In genomic region chr11:3057069-3057963, GRCh38 we compare ENCODE assay signal across 1 cellular context.
TF ChIP-seq lines count a peak whose summit lies in the region.

TSS of gene CARS1 (minus strand) at chr11:3057423. CDS start at chr11:3057367, 56 bp downstream.

TF ChIP-seq in GM12878, 131 proteins besides CTCF, POLR2A, EP300 and RAD21 (continued from another document and continues in another):
- no peak for TF ChIP-seq ZZZ3 (IDR thresholded peaks at IDR 0.05; ENCODE audit: control insufficient read depth, insufficient read length, low read depth)
- TF ChIP-seq YBX1 (IDR thresholded peaks at IDR 0.05), result no peak
- TF ChIP-seq, protein P1, sequence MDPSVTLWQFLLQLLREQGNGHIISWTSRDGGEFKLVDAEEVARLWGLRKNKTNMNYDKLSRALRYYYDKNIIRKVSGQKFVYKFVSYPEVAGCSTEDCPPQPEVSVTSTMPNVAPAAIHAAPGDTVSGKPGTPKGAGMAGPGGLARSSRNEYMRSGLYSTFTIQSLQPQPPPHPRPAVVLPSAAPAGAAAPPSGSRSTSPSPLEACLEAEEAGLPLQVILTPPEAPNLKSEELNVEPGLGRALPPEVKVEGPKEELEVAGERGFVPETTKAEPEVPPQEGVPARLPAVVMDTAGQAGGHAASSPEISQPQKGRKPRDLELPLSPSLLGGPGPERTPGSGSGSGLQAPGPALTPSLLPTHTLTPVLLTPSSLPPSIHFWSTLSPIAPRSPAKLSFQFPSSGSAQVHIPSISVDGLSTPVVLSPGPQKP (IDR thresholded peaks at IDR 0.05; ENCODE audit: low read depth, low read length), result peak; percentile 92
- TF ChIP-seq CBX5 (IDR thresholded peaks at IDR 0.05; ENCODE audit: low read depth), result no peak
- no peak for TF ChIP-seq TCF7 (IDR thresholded peaks at IDR 0.05; ENCODE audit: borderline replicate concordance)
- TF ChIP-seq TCF12 (IDR thresholded peaks at IDR 0.05; ENCODE audit: low read depth, low read length), result peak; percentile 65
- peak; percentile 22 for TF ChIP-seq SP1 (IDR thresholded peaks at IDR 0.05; ENCODE audit: low read depth, low read length)
- TF ChIP-seq SUPT20H (IDR thresholded peaks at IDR 0.05; ENCODE audit: borderline replicate concordance, control insufficient read depth, low read depth, low read length), result no peak
- TF ChIP-seq IRF4 (IDR thresholded peaks at IDR 0.05; ENCODE audit: low read depth, low read length), result no peak
- TF ChIP-seq SPI1 (IDR thresholded peaks at IDR 0.05; ENCODE audit: borderline replicate concordance, insufficient read depth, low read depth, low read length), result peak; percentile 3; the same call in 1 of the 2 replicates
- TF ChIP-seq RELA (IDR thresholded peaks at IDR 0.05; ENCODE audit: borderline replicate concordance, partially characterized antibody), result peak; percentile 55
- peak; percentile 84 for TF ChIP-seq GATAD2B (conservative IDR thresholded peaks at IDR 0.05; ENCODE audit: low read depth)
- no peak for TF ChIP-seq ZBTB33 (IDR thresholded peaks at IDR 0.05)
- no peak for TF ChIP-seq ZNF592 (IDR thresholded peaks at IDR 0.05)
- TF ChIP-seq, protein P2, sequence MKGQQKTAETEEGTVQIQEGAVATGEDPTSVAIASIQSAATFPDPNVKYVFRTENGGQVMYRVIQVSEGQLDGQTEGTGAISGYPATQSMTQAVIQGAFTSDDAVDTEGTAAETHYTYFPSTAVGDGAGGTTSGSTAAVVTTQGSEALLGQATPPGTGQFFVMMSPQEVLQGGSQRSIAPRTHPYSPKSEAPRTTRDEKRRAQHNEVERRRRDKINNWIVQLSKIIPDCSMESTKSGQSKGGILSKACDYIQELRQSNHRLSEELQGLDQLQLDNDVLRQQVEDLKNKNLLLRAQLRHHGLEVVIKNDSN (IDR thresholded peaks at IDR 0.05; ENCODE audit: borderline replicate concordance, extremely low read length, insufficient read depth, low read depth, low read length), result no peak
- peak; percentile 84 for TF ChIP-seq NR2C1 (IDR thresholded peaks at IDR 0.05)
- no peak for TF ChIP-seq HDAC6 (IDR thresholded peaks at IDR 0.05; ENCODE audit: unreplicated experiment)
- TF ChIP-seq, protein P3, sequence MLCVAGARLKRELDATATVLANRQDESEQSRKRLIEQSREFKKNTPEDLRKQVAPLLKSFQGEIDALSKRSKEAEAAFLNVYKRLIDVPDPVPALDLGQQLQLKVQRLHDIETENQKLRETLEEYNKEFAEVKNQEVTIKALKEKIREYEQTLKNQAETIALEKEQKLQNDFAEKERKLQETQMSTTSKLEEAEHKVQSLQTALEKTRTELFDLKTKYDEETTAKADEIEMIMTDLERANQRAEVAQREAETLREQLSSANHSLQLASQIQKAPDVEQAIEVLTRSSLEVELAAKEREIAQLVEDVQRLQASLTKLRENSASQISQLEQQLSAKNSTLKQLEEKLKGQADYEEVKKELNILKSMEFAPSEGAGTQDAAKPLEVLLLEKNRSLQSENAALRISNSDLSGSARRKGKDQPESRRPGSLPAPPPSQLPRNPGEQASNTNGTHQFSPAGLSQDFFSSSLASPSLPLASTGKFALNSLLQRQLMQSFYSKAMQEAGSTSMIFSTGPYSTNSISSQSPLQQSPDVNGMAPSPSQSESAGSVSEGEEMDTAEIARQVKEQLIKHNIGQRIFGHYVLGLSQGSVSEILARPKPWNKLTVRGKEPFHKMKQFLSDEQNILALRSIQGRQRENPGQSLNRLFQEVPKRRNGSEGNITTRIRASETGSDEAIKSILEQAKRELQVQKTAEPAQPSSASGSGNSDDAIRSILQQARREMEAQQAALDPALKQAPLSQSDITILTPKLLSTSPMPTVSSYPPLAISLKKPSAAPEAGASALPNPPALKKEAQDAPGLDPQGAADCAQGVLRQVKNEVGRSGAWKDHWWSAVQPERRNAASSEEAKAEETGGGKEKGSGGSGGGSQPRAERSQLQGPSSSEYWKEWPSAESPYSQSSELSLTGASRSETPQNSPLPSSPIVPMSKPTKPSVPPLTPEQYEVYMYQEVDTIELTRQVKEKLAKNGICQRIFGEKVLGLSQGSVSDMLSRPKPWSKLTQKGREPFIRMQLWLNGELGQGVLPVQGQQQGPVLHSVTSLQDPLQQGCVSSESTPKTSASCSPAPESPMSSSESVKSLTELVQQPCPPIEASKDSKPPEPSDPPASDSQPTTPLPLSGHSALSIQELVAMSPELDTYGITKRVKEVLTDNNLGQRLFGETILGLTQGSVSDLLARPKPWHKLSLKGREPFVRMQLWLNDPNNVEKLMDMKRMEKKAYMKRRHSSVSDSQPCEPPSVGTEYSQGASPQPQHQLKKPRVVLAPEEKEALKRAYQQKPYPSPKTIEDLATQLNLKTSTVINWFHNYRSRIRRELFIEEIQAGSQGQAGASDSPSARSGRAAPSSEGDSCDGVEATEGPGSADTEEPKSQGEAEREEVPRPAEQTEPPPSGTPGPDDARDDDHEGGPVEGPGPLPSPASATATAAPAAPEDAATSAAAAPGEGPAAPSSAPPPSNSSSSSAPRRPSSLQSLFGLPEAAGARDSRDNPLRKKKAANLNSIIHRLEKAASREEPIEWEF (IDR thresholded peaks at IDR 0.05; ENCODE audit: insufficient replicate concordance, low read depth, low read length), result no peak
- no peak for TF ChIP-seq BCL11A (IDR thresholded peaks at IDR 0.05; ENCODE audit: low read depth, low read length)
- TF ChIP-seq POLR2AphosphoS2 (IDR thresholded peaks at IDR 0.05; ENCODE audit: low read depth, low read length), result peak; percentile 45
- peak; percentile 87; the same call in 1 of the 2 replicates for TF ChIP-seq TARDBP (IDR thresholded peaks at IDR 0.05; ENCODE audit: borderline replicate concordance)
- TF ChIP-seq CEBPB (IDR thresholded peaks at IDR 0.05; ENCODE audit: borderline replicate concordance in 1 of 2, low read depth in 2 of 2, low read length in 2 of 2), result peak in 1 of 2 experiments; percentile 90; a peak in 2 of 4 replicates
- TF ChIP-seq, protein P4, sequence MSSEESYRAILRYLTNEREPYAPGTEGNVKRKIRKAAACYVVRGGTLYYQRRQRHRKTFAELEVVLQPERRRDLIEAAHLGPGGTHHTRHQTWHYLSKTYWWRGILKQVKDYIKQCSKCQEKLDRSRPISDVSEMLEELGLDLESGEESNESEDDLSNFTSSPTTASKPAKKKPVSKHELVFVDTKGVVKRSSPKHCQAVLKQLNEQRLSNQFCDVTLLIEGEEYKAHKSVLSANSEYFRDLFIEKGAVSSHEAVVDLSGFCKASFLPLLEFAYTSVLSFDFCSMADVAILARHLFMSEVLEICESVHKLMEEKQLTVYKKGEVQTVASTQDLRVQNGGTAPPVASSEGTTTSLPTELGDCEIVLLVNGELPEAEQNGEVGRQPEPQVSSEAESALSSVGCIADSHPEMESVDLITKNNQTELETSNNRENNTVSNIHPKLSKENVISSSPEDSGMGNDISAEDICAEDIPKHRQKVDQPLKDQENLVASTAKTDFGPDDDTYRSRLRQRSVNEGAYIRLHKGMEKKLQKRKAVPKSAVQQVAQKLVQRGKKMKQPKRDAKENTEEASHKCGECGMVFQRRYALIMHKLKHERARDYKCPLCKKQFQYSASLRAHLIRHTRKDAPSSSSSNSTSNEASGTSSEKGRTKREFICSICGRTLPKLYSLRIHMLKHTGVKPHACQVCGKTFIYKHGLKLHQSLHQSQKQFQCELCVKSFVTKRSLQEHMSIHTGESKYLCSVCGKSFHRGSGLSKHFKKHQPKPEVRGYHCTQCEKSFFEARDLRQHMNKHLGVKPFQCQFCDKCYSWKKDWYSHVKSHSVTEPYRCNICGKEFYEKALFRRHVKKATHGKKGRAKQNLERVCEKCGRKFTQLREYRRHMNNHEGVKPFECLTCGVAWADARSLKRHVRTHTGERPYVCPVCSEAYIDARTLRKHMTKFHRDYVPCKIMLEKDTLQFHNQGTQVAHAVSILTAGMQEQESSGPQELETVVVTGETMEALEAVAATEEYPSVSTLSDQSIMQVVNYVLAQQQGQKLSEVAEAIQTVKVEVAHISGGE (CRISPR knock-in tag; IDR thresholded peaks at IDR 0.05), result no peak
- TF ChIP-seq ZNF24 (IDR thresholded peaks at IDR 0.05), result no peak
- peak; percentile 80; the same call in 1 of the 2 replicates for TF ChIP-seq CREM (IDR thresholded peaks at IDR 0.05; ENCODE audit: low read depth)
- TF ChIP-seq ZNF384 (IDR thresholded peaks at IDR 0.05; ENCODE audit: borderline replicate concordance, low read depth, low read length), result no peak
- no peak for TF ChIP-seq PRDM15 (CRISPR knock-in tag; IDR thresholded peaks at IDR 0.05)
- TF ChIP-seq IKZF2 (IDR thresholded peaks at IDR 0.05), result peak in 1 of 2 experiments; percentile 29; a peak in 1 of 4 replicates
- 0 out of 2 replicates have a peak, but pooled peaks have one; percentile 22 for TF ChIP-seq RELB (IDR thresholded peaks at IDR 0.05; ENCODE audit: low read depth)
- TF ChIP-seq PAX8 (IDR thresholded peaks at IDR 0.05), result no peak
